ENCODE assay signal across 9 cellular contexts in genomic region chr2:3222636-3223035, GRCh38.
DNase-seq lines count a peak whose midpoint lies in the region; TF ChIP-seq lines count a peak whose summit lies in the region.
"Had no signal": no experiment of that assay in that cellular context is flagged by ENCODE, and none has a peak within 500 bp of the region (broad histone marks: within the 10 kb centered on the region; RNA-seq: fewer than 3 reads in every experiment).

No MANE protein-coding gene starts in this region.

- DNase-seq in SIG-M5 treated with dmso at 0.1 percent for 504 hours (lab: John Stamatoyannopoulos, UW; ENCODE audit: unreplicated experiment) (peak; percentile 45), SIG-M5 (lab: John Stamatoyannopoulos, UW) (no peak), HT-29 (ENCODE audit: low spot score) (peak; percentile 79), NCI-H526 treated with DMSO at 0.1 percent for 48 hours (lab: John Stamatoyannopoulos, UW) (no peak), OCI-LY7 (ENCODE audit: low spot score) (no peak), NCI-H524 (lab: John Stamatoyannopoulos, UW) (no peak)
- peak; percentile 16 for DNase-seq in activated naive CD8-positive, alpha-beta T cell treated with anti-CD3 and anti-CD28 coated beads, Interleukin-2, amount 50 U/mL, for 16 hours (ENCODE audit: low read depth, low spot score)
- peak; percentile 81 for DNase-seq in stimulated activated naive CD4-positive, alpha-beta T cell treated with Interleukin-2 at 50 U/mL for 16 hours (lab: John Stamatoyannopoulos, UW)

- POLR2A ChIA-PET in OCI-LY7 (lab: Charles Lee): no interaction called here

- CTCF ChIA-PET in OCI-LY7 (lab: Charles Lee; ENCODE audit: unreplicated experiment): no interaction called here

- H3K9me2 ChIP-seq in OCI-LY7 (ENCODE audit: insufficient read depth, low read length): no peaks in the 10 kb centered on the region

- no peaks in the 10 kb centered on the region for H3K4me1 ChIP-seq in OCI-LY7 (ENCODE audit: insufficient read depth, low read length, poor library complexity, severe bottlenecking)

- H2AFZ ChIP-seq in OCI-LY7 (ENCODE audit: low read length): no peak overlapping the region
- H2AFZ ChIP-seq: PC-9 had no signal

- no peak overlapping the region for H3K4me3 ChIP-seq in OCI-LY7 (ENCODE audit: low read depth, low read length, poor library complexity, severe bottlenecking)
- H3K4me3 ChIP-seq: PC-9 had no signal

- BruUV-seq in OCI-LY7 (replicated peaks; lab: Mats Ljungman, UMichigan): no TSS peak

- H3K9me3 ChIP-seq in OCI-LY7 (ENCODE audit: low read length): peaks cover 10% of the 10 kb centered on the region

- H3K79me2 ChIP-seq in OCI-LY7 (ENCODE audit: insufficient read depth, low read depth, low read length): no peaks in the 10 kb centered on the region

- no peak overlapping the region for H3K27ac ChIP-seq in OCI-LY7 (ENCODE audit: low read depth, low read length, poor library complexity, severe bottlenecking)
- H3K27ac ChIP-seq: PC-9 had no signal

- peaks cover 9% of the 10 kb centered on the region; the same call in 1 of the 2 replicates for H3K36me3 ChIP-seq in OCI-LY7 (ENCODE audit: insufficient read depth, low read length)

- no peak for TF ChIP-seq CTCF in OCI-LY7 (conservative IDR thresholded peaks at IDR 0.05; ENCODE audit: low read length)

- no peaks in the 10 kb centered on the region for H4K20me1 ChIP-seq in OCI-LY7 (ENCODE audit: insufficient read depth, low read length)

- H3K4me2 ChIP-seq in OCI-LY7 (ENCODE audit: low read length): no peak overlapping the region
- H3K4me2 ChIP-seq: PC-9 had no signal

- intact Hi-C loops in OCI-LY7 (cut with micrococcal nuclease; ENCODE audit: unreplicated experiment): no loop called here

Comparison
In these comparisons a context has a peak if more than half of its experiments do, and no peak if none do; other contexts are left out.
1. DNase-seq: peak in SIG-M5 treated with dmso at 0.1 percent for 504 hours (single experiment), HT-29 (single experiment), activated naive CD8-positive, alpha-beta T cell treated with anti-CD3 and anti-CD28 coated beads, Interleukin-2, amount 50 U/mL, for 16 hours (single experiment) and stimulated activated naive CD4-positive, alpha-beta T cell treated with Interleukin-2 at 50 U/mL for 16 hours (single experiment); none in SIG-M5 (single experiment), NCI-H526 treated with DMSO at 0.1 percent for 48 hours (single experiment), OCI-LY7 (single experiment) and NCI-H524 (0 of 2).